Comparison of ENCODE assay signal across 8 cellular contexts in genomic region chr4:82900016-82900334, GRCh38. TPM values are rescaled to one million over a fixed set of nuclear protein-coding genes. Genes with fewer than 3 reads are reported as not detected.
DNase-seq lines count a peak whose midpoint lies in the region; ATAC-seq and TF ChIP-seq lines count a peak whose summit lies in the region.

No MANE protein-coding gene starts in this region.

- CTCF ChIA-PET in activated CD8-positive, alpha-beta memory T cell treated with anti-CD3 and anti-CD28 coated beads, Interleukin-2, amount 10 ng/mL, durations not matched to agents 7 days and 5 days (lab: Charles Lee) = interaction anchor here (1.1 to 3.3 kb wide), 8 partner anchors 10 to 135 kb away, joined by 3 to 32 read pairs (median 5); partner anchors contain the start of genes COPS4, LIN54, SCD5 and SEC31A
- CTCF ChIA-PET in HEK293T (lab: Yijun Ruan, JAX) = interaction anchor here (0.6 kb wide), 2 partner anchors 354 to 570 kb away, joined by 3 read pairs; no protein-coding TSS in a partner anchor

- TF ChIP-seq CTCF in fibroblast of the aortic adventitia (IDR thresholded peaks at IDR 0.05; ENCODE audit: insufficient read depth, low read length) (no peak), glutamatergic neuron (IDR thresholded peaks at IDR 0.05; ENCODE audit: partially characterized antibody, unreplicated experiment) (no peak)

- H3K4me3 ChIP-seq in fibroblast of the aortic adventitia (ENCODE audit: low read depth, low read length) (peak overlapping the region; percentile 77), skin epidermis (peak overlapping the region; percentile 42 to 75 (median 67))

- POLR2A ChIA-PET in HEK293T (lab: Yijun Ruan, JAX) = interaction anchor here (0.7 to 2.9 kb wide), 17 partner anchors 9 to 529 kb away, joined by 3 to 39 read pairs (median 6); partner anchors contain the start of genes COPS4, LIN54 and SEC31A

- peak overlapping the region; percentile 34 to 100 (median 97) for H3K27ac ChIP-seq in skin epidermis

- peak; percentile 3 for ATAC-seq in activated CD8-positive, alpha-beta memory T cell treated with anti-CD3 and anti-CD28 coated beads, Interleukin-2, amount 10 ng/mL, durations not matched to agents 7 days and 5 days
- peak; percentile 0 for ATAC-seq in HG03045 (IDR thresholded peaks at IDR 0.05; ENCODE audit: unreplicated experiment)

- H3K36me3 Mint-ChIP-seq in activated CD8-positive, alpha-beta memory T cell treated with anti-CD3 and anti-CD28 coated beads, Interleukin-2, amount 10 ng/mL, durations not matched to agents 7 days and 5 days = peaks cover 22% of the 10 kb centered on the region
- no peaks in the 10 kb centered on the region for H3K36me3 Mint-ChIP-seq in glutamatergic neuron (ENCODE audit: unreplicated experiment)

- peaks cover 2% of the 10 kb centered on the region for H3K27me3 Mint-ChIP-seq in activated CD8-positive, alpha-beta memory T cell treated with anti-CD3 and anti-CD28 coated beads, Interleukin-2, amount 10 ng/mL, durations not matched to agents 7 days and 5 days
- H3K27me3 Mint-ChIP-seq in glutamatergic neuron (ENCODE audit: unreplicated experiment) = no peaks in the 10 kb centered on the region

- no peak overlapping the region for H3K27ac Mint-ChIP-seq in activated CD8-positive, alpha-beta memory T cell treated with anti-CD3 and anti-CD28 coated beads, Interleukin-2, amount 10 ng/mL, durations not matched to agents 7 days and 5 days
- no peak overlapping the region for H3K27ac Mint-ChIP-seq in glutamatergic neuron (ENCODE audit: unreplicated experiment)

- no peak overlapping the region for H3K4me3 Mint-ChIP-seq in activated CD8-positive, alpha-beta memory T cell treated with anti-CD3 and anti-CD28 coated beads, Interleukin-2, amount 10 ng/mL, durations not matched to agents 7 days and 5 days
- H3K4me3 Mint-ChIP-seq in glutamatergic neuron (ENCODE audit: unreplicated experiment) = no peak overlapping the region

- DNase-seq in activated CD8-positive, alpha-beta memory T cell treated with anti-CD3 and anti-CD28 coated beads, Interleukin-2, amount 10 ng/mL, durations not matched to agents 7 days and 5 days = no peak
- no peak for DNase-seq in activated CD8-positive, alpha-beta memory T cell treated with anti-CD3 and anti-CD28 coated beads for 24 hours
- DNase-seq in RPMI8226 (peak; percentile 40), fibroblast of the aortic adventitia (ENCODE audit: low read depth) (no peak), glutamatergic neuron (no peak), HEK293T (ENCODE audit: extremely low spot score) (no peak)

- no peaks in the 10 kb centered on the region for H3K9me3 Mint-ChIP-seq in activated CD8-positive, alpha-beta memory T cell treated with anti-CD3 and anti-CD28 coated beads, Interleukin-2, amount 10 ng/mL, durations not matched to agents 7 days and 5 days (ENCODE audit: low read depth)
- H3K9me3 Mint-ChIP-seq in glutamatergic neuron (ENCODE audit: unreplicated experiment) = no peaks in the 10 kb centered on the region

- H3K4me1 Mint-ChIP-seq in activated CD8-positive, alpha-beta memory T cell treated with anti-CD3 and anti-CD28 coated beads, Interleukin-2, amount 10 ng/mL, durations not matched to agents 7 days and 5 days = peaks cover 41% of the 10 kb centered on the region
- H3K4me1 Mint-ChIP-seq in glutamatergic neuron (ENCODE audit: low read depth, unreplicated experiment) = peaks cover 14% of the 10 kb centered on the region

TF ChIP-seq in HEK293T, 16 proteins besides CTCF, POLR2A, EP300 and RAD21:
- TF ChIP-seq SUZ12 (IDR thresholded peaks at IDR 0.05) = no peak
- TF ChIP-seq FOXA1 (IDR thresholded peaks at IDR 0.05) = no peak
- TF ChIP-seq BHLHE40 (IDR thresholded peaks at IDR 0.05; ENCODE audit: borderline replicate concordance) = no peak
- TF ChIP-seq CTBP1 (IDR thresholded peaks at IDR 0.05; ENCODE audit: borderline replicate concordance) = no peak
- TF ChIP-seq PKNOX1 (IDR thresholded peaks at IDR 0.05) = no peak
- no peak for TF ChIP-seq HDGF (IDR thresholded peaks at IDR 0.05; ENCODE audit: borderline replicate concordance)
- no peak for TF ChIP-seq FOXM1 (IDR thresholded peaks at IDR 0.05; ENCODE audit: borderline replicate concordance)
- no peak for TF ChIP-seq TARDBP (IDR thresholded peaks at IDR 0.05)
- TF ChIP-seq NFRKB (IDR thresholded peaks at IDR 0.05) = no peak
- no peak for TF ChIP-seq ELF4 (IDR thresholded peaks at IDR 0.05)
- TF ChIP-seq ZNF384 (IDR thresholded peaks at IDR 0.05) = no peak
- no peak for TF ChIP-seq FOXK2 (IDR thresholded peaks at IDR 0.05)
- TF ChIP-seq L3MBTL2 (conservative IDR thresholded peaks at IDR 0.05) = no peak

RNA-seq across cellular contexts. Expression of gene THAP9, which starts 0.6 kb away (rescaled TPM):
- 1 to 10 TPM; 1.9 to 2.4 TPM for total RNA-seq in activated CD8-positive, alpha-beta memory T cell treated with anti-CD3 and anti-CD28 coated beads, Interleukin-2, amount 10 ng/mL, durations not matched to agents 7 days and 5 days
- total RNA-seq in fibroblast of the aortic adventitia (ENCODE audit: low replicate concordance) (2.9 and 7.1 TPM in 2 replicates), glutamatergic neuron (ENCODE audit: unreplicated experiment) (8.7 TPM)

RNA-seq across cellular contexts. Expression of gene SEC31A, which starts 9.0 kb away (rescaled TPM):
- total RNA-seq in activated CD8-positive, alpha-beta memory T cell treated with anti-CD3 and anti-CD28 coated beads, Interleukin-2, amount 10 ng/mL, durations not matched to agents 7 days and 5 days = 10 to 100 TPM; 87.9 to 89.8 TPM
- total RNA-seq in fibroblast of the aortic adventitia (ENCODE audit: low replicate concordance) = 392 and 400 TPM in 2 replicates
- 201 TPM for total RNA-seq in glutamatergic neuron (ENCODE audit: unreplicated experiment)
